29 cellular contexts compared by ENCODE assay signal in genomic region chr22:29975494-29975893, GRCh38.
"Had no signal": no experiment of that assay in that cellular context is flagged by ENCODE, and none has a peak within 500 bp of the region (broad histone marks: within the 10 kb centered on the region; RNA-seq: fewer than 3 reads in every experiment).

No MANE protein-coding gene starts in this region.

- H3K36me3 ChIP-seq: neural progenitor cell, ovary had no signal

- H3K27me3 ChIP-seq: neural progenitor cell, ovary, spleen, suprapubic skin, testis, tibial nerve, upper lobe of right lung, vagina had no signal

- FAIRE-seq: urothelium cell line had no signal

- H3K4me3 ChIP-seq: neural progenitor cell, ovary, psoas muscle, skin epidermis, smooth muscle cell, spleen, suprapubic skin, testis, tibial nerve, upper lobe of right lung, vagina had no signal

- H3K27ac ChIP-seq: neural progenitor cell, ovary, parathyroid adenoma, psoas muscle, skin epidermis, spleen, suprapubic skin, testis, tibial nerve, upper lobe of right lung, vagina had no signal

- DNase-seq: naive thymus-derived CD4-positive, alpha-beta T cell; natural killer cell; occipital lobe; ovary; posterior cingulate gyrus; psoas muscle; right cardiac atrium; spleen; stimulated activated CD4-positive, alpha-beta T cell treated with anti-CD3 and anti-CD28 coated beads, Interleukin-12 subunit alpha, Interleukin-12 subunit beta, amount 100 ng/mL, for 4 hours; stimulated activated CD4-positive, alpha-beta T cell treated with anti-CD3 and anti-CD28 coated beads, Interleukin-1b, Interleukin-23, amount 100 ng/mL, for 48 hours; stimulated activated CD4-positive, alpha-beta T cell treated with anti-CD3 and anti-CD28 coated beads, Interleukin-4, amount 100 ng/mL, for 1 hour; stimulated activated CD4-positive, alpha-beta T cell treated with anti-CD3 and anti-CD28 coated beads, Interleukin-4, amount 100 ng/mL, for 4 hours; stimulated activated CD8-positive, alpha-beta memory T cell treated with anti-CD3 and anti-CD28 coated beads, Interleukin-4, amount 100 ng/mL, for 48 hours; stimulated activated naive CD4-positive, alpha-beta T cell; stimulated activated naive CD8-positive, alpha-beta T cell treated with anti-CD3 and anti-CD28 coated beads, Interleukin-15, amount 100 ng/mL, for 72 hours; stimulated activated naive CD8-positive, alpha-beta T cell treated with anti-CD3 and anti-CD28 coated beads, Interleukin-15, Interleukin-2, amounts not matched to agents 100 U/mL and 50 U/mL, for 24 hours; substantia nigra; testis; upper lobe of right lung had no signal

- H2AFZ ChIP-seq: neural progenitor cell, parathyroid adenoma had no signal

- H3K79me2 ChIP-seq: parathyroid adenoma had no signal

- ATAC-seq: naive thymus-derived CD4-positive, alpha-beta T cell; natural killer cell; psoas muscle; right cardiac atrium; sciatic nerve; stimulated activated memory B cell treated with anti-CD40 and anti-IgM and Interleukin-4, amounts not matched to agents 10 μg/mL and 1 μg/mL and 100 μg/mL, for 72 hours; stimulated activated naive CD8-positive, alpha-beta T cell treated with anti-CD3 and anti-CD28 coated beads, Interleukin-15, amount 100 ng/mL, for 72 hours; stimulated activated naive CD8-positive, alpha-beta T cell treated with anti-CD3 and anti-CD28 coated beads, Interleukin-15, Interleukin-2, amounts not matched to agents 100 U/mL and 50 U/mL, for 24 hours; upper lobe of right lung had no signal

- H3K9ac ChIP-seq: neural progenitor cell, parathyroid adenoma had no signal

- H3K9me3 ChIP-seq: ovary, psoas muscle, spleen, suprapubic skin, testis, tibial nerve, upper lobe of right lung, vagina had no signal

- H3K4me2 ChIP-seq: neural progenitor cell, smooth muscle cell had no signal

- H3K4me1 ChIP-seq: testis had no signal
